Comparison of ENCODE assay signal across 12 cellular contexts in genomic region chr19:3188627-3189596, GRCh38. TPM values are rescaled to one million over a fixed set of nuclear protein-coding genes. Genes with fewer than 3 reads are reported as not detected.
A peak's percentile ranks its signal among the peaks of the same experiment; 100 is the strongest.
DNase-seq lines count a peak whose midpoint lies in the region; ATAC-seq and TF ChIP-seq lines count a peak whose summit lies in the region.
"Had no signal": no experiment of that assay in that cellular context is flagged by ENCODE, and none has a peak within 500 bp of the region (broad histone marks: within the 10 kb centered on the region; RNA-seq: fewer than 3 reads in every experiment).

No MANE protein-coding gene starts in this region.

- intact Hi-C loops in left colon (cut with DNase I, micrococcal nuclease), result no loop called here
- intact Hi-C loops in stomach (cut with DNase I; ENCODE audit: low total_unique reads), result no loop called here

- no peak for TF ChIP-seq CTCF in stomach (IDR thresholded peaks at IDR 0.05)

- peak overlapping the region in 2 of 4 donors; percentile 18 to 99 for H3K4me3 ChIP-seq in stomach
- H3K4me3 ChIP-seq: esophagus squamous epithelium had no signal

- H3K4me3 Mint-ChIP-seq in activated naive CD8-positive, alpha-beta T cell, result peak overlapping the region; percentile 94
- no peak overlapping the region for H3K4me3 Mint-ChIP-seq in activated naive CD8-positive, alpha-beta T cell treated with anti-CD3 and anti-CD28 coated beads, Interleukin-2, amount 50 U/mL, for 24 hours
- H3K4me3 Mint-ChIP-seq in T-helper 17 cell, result peak overlapping the region; percentile 94

- no peak for ATAC-seq in activated naive CD8-positive, alpha-beta T cell treated with anti-CD3 and anti-CD28 coated beads, Interleukin-2, amount 50 U/mL, for 24 hours
- ATAC-seq in T-helper 17 cell, result no peak
- ATAC-seq in left colon, result peak; percentile 68
- ATAC-seq in GM18511 (IDR thresholded peaks at IDR 0.05; ENCODE audit: unreplicated experiment), result no peak

- peaks cover 28 to 55% (median 49%) of the 10 kb centered on the region in 4 donors for H3K4me1 ChIP-seq in stomach

- H3K27ac ChIP-seq in stomach, result peak overlapping the region in 3 of 5 donors; percentile 29 to 72 (median 62)
- H3K27ac ChIP-seq: esophagus squamous epithelium had no signal

- TF ChIP-seq POLR2A in stomach (IDR thresholded peaks at IDR 0.05), result no peak

- no peak overlapping the region for H3K27ac Mint-ChIP-seq in activated naive CD8-positive, alpha-beta T cell
- no peak overlapping the region for H3K27ac Mint-ChIP-seq in activated naive CD8-positive, alpha-beta T cell treated with anti-CD3 and anti-CD28 coated beads, Interleukin-2, amount 50 U/mL, for 24 hours
- peak overlapping the region; percentile 83 for H3K27ac Mint-ChIP-seq in T-helper 17 cell

- no peaks in the 10 kb centered on the region for H3K27me3 Mint-ChIP-seq in activated naive CD8-positive, alpha-beta T cell
- H3K27me3 Mint-ChIP-seq in activated naive CD8-positive, alpha-beta T cell treated with anti-CD3 and anti-CD28 coated beads, Interleukin-2, amount 50 U/mL, for 24 hours, result no peaks in the 10 kb centered on the region
- no peaks in the 10 kb centered on the region for H3K27me3 Mint-ChIP-seq in T-helper 17 cell

- 75 to 88% (median 82%) methylated on average over 25 to 35 of the region's 35 CpGs for WGBS in stomach, 5 donors

- H3K4me1 Mint-ChIP-seq in activated naive CD8-positive, alpha-beta T cell (ENCODE audit: low read depth), result peaks cover 43% of the 10 kb centered on the region
- peaks cover 44% of the 10 kb centered on the region for H3K4me1 Mint-ChIP-seq in activated naive CD8-positive, alpha-beta T cell treated with anti-CD3 and anti-CD28 coated beads, Interleukin-2, amount 50 U/mL, for 24 hours
- H3K4me1 Mint-ChIP-seq in T-helper 17 cell, result peaks cover 39% of the 10 kb centered on the region

- H3K9me3 Mint-ChIP-seq in activated naive CD8-positive, alpha-beta T cell (ENCODE audit: low read depth), result no peaks in the 10 kb centered on the region
- H3K9me3 Mint-ChIP-seq in activated naive CD8-positive, alpha-beta T cell treated with anti-CD3 and anti-CD28 coated beads, Interleukin-2, amount 50 U/mL, for 24 hours, result no peaks in the 10 kb centered on the region

- peaks cover 8 to 32% (median 23%) of the 10 kb centered on the region in 4 donors for H3K36me3 ChIP-seq in stomach

- H3K9me3 ChIP-seq in T-helper 17 cell (ENCODE audit: control insufficient read depth, low read length, poor library complexity, severe bottlenecking) (no peaks in the 10 kb centered on the region), stomach (no peaks in the 10 kb centered on the region)
- H3K9me3 ChIP-seq: esophagus squamous epithelium had no signal

- no peak for DNase-seq in activated naive CD8-positive, alpha-beta T cell treated with anti-CD3 and anti-CD28 coated beads, Interleukin-2, amount 50 U/mL, for 24 hours
- no peak for DNase-seq in T-helper 17 cell
- DNase-seq in left colon, result peak; percentile 89 to 91
- no peak for DNase-seq in stomach
- DNase-seq in cerebellum (ENCODE audit: low spot score), result no peak
- DNase-seq in NCI-H2029 treated with DMSO at 0.1 percent for 48 hours (lab: John Stamatoyannopoulos, UW), result no peak
- DNase-seq: activated CD4-positive, alpha-beta T cell treated with anti-CD3 and anti-CD28 coated beads for 1 hour; esophagus squamous epithelium had no signal

- TF ChIP-seq EP300 in stomach (IDR thresholded peaks at IDR 0.05), result no peak

- no peaks in the 10 kb centered on the region for H3K27me3 ChIP-seq in stomach
- H3K27me3 ChIP-seq: esophagus squamous epithelium had no signal

- H3K36me3 Mint-ChIP-seq in activated naive CD8-positive, alpha-beta T cell, result peaks cover 5% of the 10 kb centered on the region
- peaks cover 19% of the 10 kb centered on the region for H3K36me3 Mint-ChIP-seq in activated naive CD8-positive, alpha-beta T cell treated with anti-CD3 and anti-CD28 coated beads, Interleukin-2, amount 50 U/mL, for 24 hours (ENCODE audit: low read depth)
- H3K36me3 Mint-ChIP-seq in T-helper 17 cell (ENCODE audit: low read depth), result no peaks in the 10 kb centered on the region

RNA-seq across cellular contexts. Expression of gene NCLN, which starts 3.2 kb away (rescaled TPM):
- total RNA-seq in T-helper 17 cell (10 to 100 TPM; 47.8 to 50.6 TPM), left colon (100 to 1,000 TPM in 1 of 2 donors, 10 to 100 TPM in 1; 77.3 to 113 TPM), stomach (100 to 1,000 TPM in 2 of 5 donors, 10 to 100 TPM in 3; 16.7 to 381 (median 93.6) TPM), cerebellum (11.4 TPM)
- 10 to 100 TPM; 42.3 to 45.8 (median 44.6) TPM for polyA plus RNA-seq in stomach

RNA-seq across cellular contexts. Expression of gene S1PR4, which starts 10.3 kb away (rescaled TPM):
- total RNA-seq in T-helper 17 cell (10 to 100 TPM; 83.1 to 97.0 TPM), left colon (1 to 10 TPM in 1 of 2 donors, under 1 TPM in 1; 0.55 to 1.1 TPM), stomach (10 to 100 TPM in 2 of 5 donors, 1 to 10 TPM in 1, not detected in 2; 4.6 to 22.2 (median 11.6) TPM), cerebellum (not detected)
- 1 to 10 TPM; 1.3 to 2.3 (median 2.2) TPM for polyA plus RNA-seq in stomach
- polyA plus RNA-seq: BJ had no signal

RNA-seq across cellular contexts. Expression of gene CELF5, which starts 35.5 kb away (rescaled TPM):
- total RNA-seq in T-helper 17 cell, result under 1 TPM; 0.42 to 0.57 TPM
- total RNA-seq in left colon, result 1 to 10 TPM in 1 of 2 donors, under 1 TPM in 1; 0.67 to 1.2 TPM
- under 1 TPM in 1 of 5 donors, not detected in 4; 0.18 TPM for total RNA-seq in stomach
- under 1 TPM in 1 of 3 donors, not detected in 2; 0.18 TPM for polyA plus RNA-seq in stomach
- 37.6 TPM for total RNA-seq in cerebellum
- total RNA-seq: esophagus squamous epithelium, subcutaneous adipose tissue had no signal

RNA-seq across cellular contexts. Expression of gene GNA15, which starts 53.1 kb away (rescaled TPM):
- 10 to 100 TPM; 28.7 to 54.1 TPM for total RNA-seq in T-helper 17 cell
- 1 to 10 TPM; 3.0 to 4.8 TPM for total RNA-seq in left colon
- total RNA-seq in stomach, result 1 to 10 TPM in 2 of 5 donors, under 1 TPM in 1, not detected in 2; 0.45 to 4.8 (median 4.5) TPM
- polyA plus RNA-seq in stomach, result 10 to 100 TPM in 1 of 3 donors, 1 to 10 TPM in 2; 4.9 to 15.1 (median 7.8) TPM
- 0.73 TPM for total RNA-seq in cerebellum

Comparison
In these comparisons a context has a peak if more than half of its experiments do, and no peak if none do; other contexts are left out.
1. DNase-seq: peak in left colon (2 of 2); none in activated naive CD8-positive, alpha-beta T cell treated with anti-CD3 and anti-CD28 coated beads, Interleukin-2, amount 50 U/mL, for 24 hours (single experiment), T-helper 17 cell (0 of 3), stomach (single experiment), cerebellum (single experiment) and NCI-H2029 treated with DMSO at 0.1 percent for 48 hours (single experiment).
2. RNA of gene CELF5, which starts 35.5 kb away (total RNA-seq): 37.6 TPM in cerebellum (single experiment); 0.67 to 1.2 TPM in left colon, 0.42 to 0.57 TPM in T-helper 17 cell and 0.18 TPM in stomach; every median in the first group is over 10 times any median in the second.